ENCODE assay signal across 8 cellular contexts in genomic region chr14:93430889-93431670, GRCh38. TPM values are rescaled to one million over a fixed set of nuclear protein-coding genes. Genes with fewer than 3 reads are reported as not detected.
DNase-seq lines count a peak whose midpoint lies in the region; ATAC-seq and TF ChIP-seq lines count a peak whose summit lies in the region.

TSS of gene UNC79 (plus strand) at chr14:93430939. CDS start at chr14:93431030, 91 bp downstream.

- peak within 1 kb of the TSS; percentile 94 for H3K4me2 ChIP-seq in neural cell (ENCODE audit: low read length)

- peak; percentile 89 for DNase-seq in NCI-H345 (lab: John Stamatoyannopoulos, UW)
- DNase-seq in ecto neural progenitor cell (ENCODE audit: low spot score): peak; percentile 73
- no peak for DNase-seq in effector CD8-positive, alpha-beta T cell (lab: John Stamatoyannopoulos, UW)
- no peak for DNase-seq in SIG-M5 treated with dmso at 0.1 percent for 504 hours (lab: John Stamatoyannopoulos, UW; ENCODE audit: unreplicated experiment)

- no peaks in the 10 kb centered on the region for H4K20me1 ChIP-seq in neural cell (ENCODE audit: insufficient read depth)

- TF ChIP-seq CTCF in neural cell (IDR thresholded peaks at IDR 0.05; ENCODE audit: poor library complexity, severe bottlenecking): no peak

- H3K27ac ChIP-seq in neural cell (ENCODE audit: low read length): peak within 1 kb of the TSS; percentile 96

- peak; percentile 47 for TF ChIP-seq EP300 in neural cell (conservative IDR thresholded peaks at IDR 0.05; ENCODE audit: poor library complexity, severe bottlenecking)

- H3K36me3 ChIP-seq in ES-I3 (ENCODE audit: insufficient read depth, low read length) (no peaks in the 10 kb centered on the region), neural cell (ENCODE audit: insufficient read depth, low read length) (no peaks in the 10 kb centered on the region)

- peak within 1 kb of the TSS; percentile 70 for H2AFZ ChIP-seq in neural cell (ENCODE audit: low read depth, low read length)

- ATAC-seq in HG02970 (IDR thresholded peaks at IDR 0.05; ENCODE audit: low FRiP score, unreplicated experiment) (no peak), HG02885 (IDR thresholded peaks at IDR 0.05; ENCODE audit: poor library complexity, unreplicated experiment) (no peak)

- H3K4me1 ChIP-seq in ES-I3 (ENCODE audit: insufficient read depth, low read length): no peaks in the 10 kb centered on the region

- H3K4me3 ChIP-seq in neural cell (ENCODE audit: low read length): peak within 1 kb of the TSS; percentile 71

- H3K9me3 ChIP-seq in ES-I3 (ENCODE audit: control insufficient read depth, insufficient read depth, low read length) (no peaks in the 10 kb centered on the region), neural cell (ENCODE audit: low read length) (no peaks in the 10 kb centered on the region)

- no peak for TF ChIP-seq RAD21 in neural cell (conservative IDR thresholded peaks at IDR 0.05)

- peak within 1 kb of the TSS; percentile 72 for H3K9ac ChIP-seq in ES-I3 (ENCODE audit: low read depth, low read length)
- H3K9ac ChIP-seq in neural cell (ENCODE audit: low read length): peak within 1 kb of the TSS; percentile 94

- H3K79me2 ChIP-seq in neural cell (replicated peaks; ENCODE audit: insufficient read depth, low read length): peaks cover 40% of the 10 kb centered on the region

- H3K27me3 ChIP-seq in neural cell (ENCODE audit: insufficient read depth, low read depth, low read length): peaks cover 3% of the 10 kb centered on the region

- H3F3A ChIP-seq in neural cell (ENCODE audit: insufficient read depth, low read length, poor library complexity, severe bottlenecking): peaks cover 5% of the 10 kb centered on the region

- no peaks in the 10 kb centered on the region for H3K9me2 ChIP-seq in neural cell (ENCODE audit: insufficient read depth, low read length)

TF ChIP-seq in neural cell, 6 proteins besides CTCF, POLR2A, EP300 and RAD21:
- peak; percentile 62 for TF ChIP-seq POLR2AphosphoS5 (IDR thresholded peaks at IDR 0.05)
- TF ChIP-seq, protein P1, sequence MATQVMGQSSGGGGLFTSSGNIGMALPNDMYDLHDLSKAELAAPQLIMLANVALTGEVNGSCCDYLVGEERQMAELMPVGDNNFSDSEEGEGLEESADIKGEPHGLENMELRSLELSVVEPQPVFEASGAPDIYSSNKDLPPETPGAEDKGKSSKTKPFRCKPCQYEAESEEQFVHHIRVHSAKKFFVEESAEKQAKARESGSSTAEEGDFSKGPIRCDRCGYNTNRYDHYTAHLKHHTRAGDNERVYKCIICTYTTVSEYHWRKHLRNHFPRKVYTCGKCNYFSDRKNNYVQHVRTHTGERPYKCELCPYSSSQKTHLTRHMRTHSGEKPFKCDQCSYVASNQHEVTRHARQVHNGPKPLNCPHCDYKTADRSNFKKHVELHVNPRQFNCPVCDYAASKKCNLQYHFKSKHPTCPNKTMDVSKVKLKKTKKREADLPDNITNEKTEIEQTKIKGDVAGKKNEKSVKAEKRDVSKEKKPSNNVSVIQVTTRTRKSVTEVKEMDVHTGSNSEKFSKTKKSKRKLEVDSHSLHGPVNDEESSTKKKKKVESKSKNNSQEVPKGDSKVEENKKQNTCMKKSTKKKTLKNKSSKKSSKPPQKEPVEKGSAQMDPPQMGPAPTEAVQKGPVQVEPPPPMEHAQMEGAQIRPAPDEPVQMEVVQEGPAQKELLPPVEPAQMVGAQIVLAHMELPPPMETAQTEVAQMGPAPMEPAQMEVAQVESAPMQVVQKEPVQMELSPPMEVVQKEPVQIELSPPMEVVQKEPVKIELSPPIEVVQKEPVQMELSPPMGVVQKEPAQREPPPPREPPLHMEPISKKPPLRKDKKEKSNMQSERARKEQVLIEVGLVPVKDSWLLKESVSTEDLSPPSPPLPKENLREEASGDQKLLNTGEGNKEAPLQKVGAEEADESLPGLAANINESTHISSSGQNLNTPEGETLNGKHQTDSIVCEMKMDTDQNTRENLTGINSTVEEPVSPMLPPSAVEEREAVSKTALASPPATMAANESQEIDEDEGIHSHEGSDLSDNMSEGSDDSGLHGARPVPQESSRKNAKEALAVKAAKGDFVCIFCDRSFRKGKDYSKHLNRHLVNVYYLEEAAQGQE (IDR thresholded peaks at IDR 0.05; ENCODE audit: borderline replicate concordance): no peak
- TF ChIP-seq MXI1 (conservative IDR thresholded peaks at IDR 0.05; ENCODE audit: poor library complexity, severe bottlenecking): peak; percentile 63
- TF ChIP-seq SMC3 (conservative IDR thresholded peaks at IDR 0.05; ENCODE audit: poor library complexity): peak; percentile 46

RNA-seq across cellular contexts. Expression of gene UNC79, which starts in this region (rescaled TPM):
- 22.6 and 26.0 TPM in 2 replicates for polyA plus RNA-seq in neural cell
- polyA minus RNA-seq in neural cell: 85.5 and 101 TPM in 2 replicates

Comparison
In these comparisons a context has a peak if more than half of its experiments do, and no peak if none do; other contexts are left out.
1. DNase-seq: peak in NCI-H345 (single experiment) and ecto neural progenitor cell (single experiment); none in effector CD8-positive, alpha-beta T cell (single experiment) and SIG-M5 treated with dmso at 0.1 percent for 504 hours (single experiment).